Comparison of ENCODE assay signal across 14 cellular contexts in genomic region chr16:4369006-4369766, GRCh38. TPM values are rescaled to one million over a fixed set of nuclear protein-coding genes. Genes with fewer than 3 reads are reported as not detected.
DNase-seq lines count a peak whose midpoint lies in the region; ATAC-seq and TF ChIP-seq lines count a peak whose summit lies in the region.
"Had no signal": no experiment of that assay in that cellular context is flagged by ENCODE, and none has a peak within 500 bp of the region (broad histone marks: within the 10 kb centered on the region; RNA-seq: fewer than 3 reads in every experiment).

No MANE protein-coding gene starts in this region.

- TF ChIP-seq CTCF in heart left ventricle (IDR thresholded peaks at IDR 0.05), result no peak
- TF ChIP-seq CTCF in adrenal gland (IDR thresholded peaks at IDR 0.05), result no peak
- no peak for TF ChIP-seq CTCF in right lobe of liver (IDR thresholded peaks at IDR 0.05)
- no peak for TF ChIP-seq CTCF in WERI-Rb-1 (IDR thresholded peaks at IDR 0.05; ENCODE audit: low read depth, low read length)

- no peaks in the 10 kb centered on the region for H3K36me3 Mint-ChIP-seq in activated naive CD4-positive, alpha-beta T cell treated with anti-CD3 and anti-CD28 coated beads for 36 hours (ENCODE audit: low read depth)
- H3K36me3 Mint-ChIP-seq: naive B cell had no signal

- no peak for ATAC-seq in right cardiac atrium
- no peak for ATAC-seq in heart left ventricle
- ATAC-seq in right lobe of liver, result peak in 1 of 4 donors; percentile 1
- ATAC-seq in HG02981 (IDR thresholded peaks at IDR 0.05; ENCODE audit: unreplicated experiment), result no peak

- no peak overlapping the region for H3K27ac Mint-ChIP-seq in activated naive CD4-positive, alpha-beta T cell treated with anti-CD3 and anti-CD28 coated beads for 36 hours
- H3K27ac Mint-ChIP-seq: activated naive CD4-positive, alpha-beta T cell treated with anti-CD3 and anti-CD28 coated beads, Interleukin-2, amount 10 ng/mL, durations not matched to agents 7 days and 5 days had no signal

- no peak overlapping the region for H3K4me3 Mint-ChIP-seq in activated naive CD4-positive, alpha-beta T cell treated with anti-CD3 and anti-CD28 coated beads for 36 hours
- H3K4me3 Mint-ChIP-seq: activated naive CD4-positive, alpha-beta T cell treated with anti-CD3 and anti-CD28 coated beads, Interleukin-2, amount 10 ng/mL, durations not matched to agents 7 days and 5 days had no signal

- H3K9me3 ChIP-seq in right cardiac atrium (ENCODE audit: control insufficient read depth, low read length), result no peaks in the 10 kb centered on the region
- H3K9me3 ChIP-seq in heart left ventricle, result no peaks in the 10 kb centered on the region
- no peaks in the 10 kb centered on the region for H3K9me3 ChIP-seq in adrenal gland (replicated peaks in 1 of 3)
- no peaks in the 10 kb centered on the region for H3K9me3 ChIP-seq in right lobe of liver
- no peaks in the 10 kb centered on the region for H3K9me3 ChIP-seq in WERI-Rb-1 (ENCODE audit: severe bottlenecking)

- no peak overlapping the region for H3K4me3 ChIP-seq in right cardiac atrium (ENCODE audit: low read length)
- no peak overlapping the region for H3K4me3 ChIP-seq in heart left ventricle
- H3K4me3 ChIP-seq in adrenal gland, result no peak overlapping the region
- H3K4me3 ChIP-seq in right lobe of liver, result no peak overlapping the region
- no peak overlapping the region for H3K4me3 ChIP-seq in WERI-Rb-1 (ENCODE audit: low read depth, low read length)

- no peaks in the 10 kb centered on the region for H3K9me3 Mint-ChIP-seq in activated naive CD4-positive, alpha-beta T cell treated with anti-CD3 and anti-CD28 coated beads for 36 hours
- H3K9me3 Mint-ChIP-seq: activated naive CD4-positive, alpha-beta T cell treated with anti-CD3 and anti-CD28 coated beads, Interleukin-2, amount 10 ng/mL, durations not matched to agents 7 days and 5 days; naive B cell had no signal

- H3K4me1 ChIP-seq in right cardiac atrium (ENCODE audit: control insufficient read depth, insufficient read depth, low read length) (peaks cover 2% of the 10 kb centered on the region), heart left ventricle (peaks cover 0 to 55% (median 33%) of the 10 kb centered on the region in 12 donors), adrenal gland (replicated peaks in 1 of 2) (peaks cover 17 to 40% of the 10 kb centered on the region in 2 donors), right lobe of liver (peaks cover 0 to 35% (median 9%) of the 10 kb centered on the region in 4 donors)

- WGBS in right cardiac atrium, result 81% methylated on average over 14 of the region's 14 CpGs
- WGBS in heart left ventricle, 4 donors, result 75 to 87% (median 85%) methylated on average over 8 to 14 of the region's 14 CpGs
- 36 to 81% (median 69%) methylated on average over 3 to 14 of the region's 14 CpGs for WGBS in adrenal gland, 4 donors
- 50% methylated on average over 1 of the region's 14 CpGs for WGBS in right lobe of liver (ENCODE audit: insufficient coverage, low coverage, low lambda C conversion rate, missing lambda C conversion rate)

- H3K27me3 ChIP-seq in right cardiac atrium (ENCODE audit: control insufficient read depth, insufficient read depth) (no peaks in the 10 kb centered on the region), heart left ventricle (no peaks in the 10 kb centered on the region), adrenal gland (no peaks in the 10 kb centered on the region), right lobe of liver (no peaks in the 10 kb centered on the region), WERI-Rb-1 (ENCODE audit: insufficient read depth, low read depth, severe bottlenecking) (no peaks in the 10 kb centered on the region)

- H3K4me1 Mint-ChIP-seq in activated naive CD4-positive, alpha-beta T cell treated with anti-CD3 and anti-CD28 coated beads for 36 hours (ENCODE audit: low read depth), result peaks cover 4% of the 10 kb centered on the region

- no peaks in the 10 kb centered on the region for H3K27me3 Mint-ChIP-seq in activated naive CD4-positive, alpha-beta T cell treated with anti-CD3 and anti-CD28 coated beads for 36 hours (ENCODE audit: low read depth)
- H3K27me3 Mint-ChIP-seq: activated naive CD4-positive, alpha-beta T cell treated with anti-CD3 and anti-CD28 coated beads, Interleukin-2, amount 10 ng/mL, durations not matched to agents 7 days and 5 days; naive B cell had no signal

- H3K27ac ChIP-seq in right cardiac atrium (ENCODE audit: low read length) (no peak overlapping the region), heart left ventricle (peak overlapping the region in 1 of 12 donors; percentile 89), adrenal gland (peak overlapping the region in 4 of 5 donors; percentile 21 to 90 (median 44)), right lobe of liver (no peak overlapping the region), WERI-Rb-1 (no peak overlapping the region)

- DNase-seq in right cardiac atrium (peak in 2 of 3 donors; percentile 43 to 67), heart left ventricle (no peak), adrenal gland (peak in 6 of 7 donors; percentile 64 to 86 (median 74)), right lobe of liver (peak in 2 of 3 donors; percentile 60 to 75), NCI-H510A treated with DMSO at 0.1 percent for 48 hours (lab: John Stamatoyannopoulos, UW) (no peak), WERI-Rb-1 (no peak)
- no peak for DNase-seq in activated naive CD4-positive, alpha-beta T cell treated with anti-CD3 and anti-CD28 coated beads for 36 hours
- DNase-seq: activated naive CD4-positive, alpha-beta T cell treated with anti-CD3 and anti-CD28 coated beads, Interleukin-2, amount 10 ng/mL, durations not matched to agents 7 days and 5 days; naive B cell; NCI-H1436; stimulated activated CD4-positive, alpha-beta T cell treated with anti-CD3 and anti-CD28 coated beads, Interleukin-15, amount 100 ng/mL, for 24 hours; stimulated activated naive CD4-positive, alpha-beta T cell had no signal

- intact Hi-C loops in right cardiac atrium (cut with DNase I) (no loop called here), heart left ventricle (cut with DNase I) (no loop called here), adrenal gland (cut with DNase I) (no loop called here), right lobe of liver (cut with DNase I) (no loop called here)
- intact Hi-C loops in activated naive CD4-positive, alpha-beta T cell treated with anti-CD3 and anti-CD28 coated beads for 36 hours (cut with micrococcal nuclease), result no loop called here

- H3K36me3 ChIP-seq in heart left ventricle (peaks cover 0 to 13% (median 9%) of the 10 kb centered on the region in 9 donors), adrenal gland (replicated peaks in 1 of 2) (peaks cover 0 to 5% of the 10 kb centered on the region in 2 donors), right lobe of liver (no peaks in the 10 kb centered on the region), WERI-Rb-1 (no peaks in the 10 kb centered on the region; the same call in 1 of the 2 replicates)

- CTCF ChIA-PET in activated naive CD4-positive, alpha-beta T cell treated with anti-CD3 and anti-CD28 coated beads for 36 hours (lab: Charles Lee), result interaction anchor here (0.7 to 1.7 kb wide), 2 partner anchors 26 to 33 kb away, joined by 4 to 6 read pairs; no protein-coding TSS in a partner anchor

- TF ChIP-seq POLR2A in heart left ventricle (IDR thresholded peaks at IDR 0.05) (no peak), adrenal gland (IDR thresholded peaks at IDR 0.05) (no peak), right lobe of liver (IDR thresholded peaks at IDR 0.05) (no peak)

RNA-seq across cellular contexts. Expression of gene VASN, which starts 2.5 kb away (rescaled TPM):
- total RNA-seq in right cardiac atrium (10 to 100 TPM; 11.4 to 21.3 (median 13.6) TPM), heart left ventricle (10 to 100 TPM in 3 of 9 donors, 1 to 10 TPM in 6; 3.8 to 20.0 (median 6.2) TPM), adrenal gland (10 to 100 TPM; 16.1 to 44.7 (median 27.4) TPM), right lobe of liver (10 to 100 TPM; 13.5 to 22.9 (median 16.8) TPM)
- polyA plus RNA-seq in right cardiac atrium (10.7 TPM), heart left ventricle (10 to 100 TPM in 1 of 2 donors, 1 to 10 TPM in 1; 6.1 to 14.9 TPM), adrenal gland (10 to 100 TPM in 2 of 3 donors, under 1 TPM in 1; 0.77 to 23.9 (median 15.5) TPM)
- total RNA-seq in activated naive CD4-positive, alpha-beta T cell treated with anti-CD3 and anti-CD28 coated beads for 36 hours, result not detected
- total RNA-seq: OCI-LY7 had no signal

RNA-seq across cellular contexts. Expression of gene PAM16, which starts 18.1 kb away (rescaled TPM):
- total RNA-seq in right cardiac atrium (10 to 100 TPM; 57.6 to 61.9 (median 59.7) TPM), heart left ventricle (10 to 100 TPM; 32.7 to 96.9 (median 60.9) TPM), adrenal gland (10 to 100 TPM; 35.5 to 68.8 (median 54.0) TPM), right lobe of liver (10 to 100 TPM; 27.9 to 45.9 (median 32.8) TPM)
- polyA plus RNA-seq in right cardiac atrium (131 TPM), heart left ventricle (100 to 1,000 TPM; 109 to 210 TPM), adrenal gland (100 to 1,000 TPM in 2 of 3 donors, 10 to 100 TPM in 1; 25.0 to 310 (median 285) TPM)
- 10 to 100 TPM; 67.8 to 71.3 TPM for total RNA-seq in activated naive CD4-positive, alpha-beta T cell treated with anti-CD3 and anti-CD28 coated beads for 36 hours

RNA-seq across cellular contexts. Expression of gene CORO7, which starts 47.2 kb away (rescaled TPM):
- total RNA-seq in right cardiac atrium, result 10 to 100 TPM; 13.4 to 18.1 (median 16.9) TPM
- polyA plus RNA-seq in right cardiac atrium, result 9.0 TPM
- total RNA-seq in heart left ventricle, result 10 to 100 TPM in 5 of 9 donors, 1 to 10 TPM in 4; 7.2 to 39.7 (median 10.1) TPM
- polyA plus RNA-seq in heart left ventricle, result 10 to 100 TPM in 1 of 2 donors, 1 to 10 TPM in 1; 9.7 to 12.8 TPM
- 10 to 100 TPM; 23.0 to 56.5 (median 35.8) TPM for total RNA-seq in adrenal gland
- polyA plus RNA-seq in adrenal gland, result 10 to 100 TPM in 2 of 3 donors, 1 to 10 TPM in 1; 4.3 to 61.0 (median 27.9) TPM
- total RNA-seq in right lobe of liver, result 10 to 100 TPM in 5 of 6 experiments, 1 to 10 TPM in 1; 7.8 to 22.9 (median 13.3) TPM
- 10 to 100 TPM; 39.7 to 43.3 TPM for total RNA-seq in activated naive CD4-positive, alpha-beta T cell treated with anti-CD3 and anti-CD28 coated beads for 36 hours

RNA-seq across cellular contexts. Expression of gene GLIS2, which starts 53.3 kb away (rescaled TPM):
- total RNA-seq in right cardiac atrium (10 to 100 TPM; 20.0 to 34.6 (median 33.1) TPM), heart left ventricle (10 to 100 TPM in 7 of 9 donors, 1 to 10 TPM in 2; 7.6 to 23.4 (median 12.7) TPM), adrenal gland (10 to 100 TPM; 11.9 to 36.2 (median 18.6) TPM), right lobe of liver (1 to 10 TPM in 5 of 6 experiments, under 1 TPM in 1; 0.79 to 2.6 (median 1.4) TPM)
- polyA plus RNA-seq in right cardiac atrium (15.2 TPM), heart left ventricle (10 to 100 TPM in 1 of 2 donors, 1 to 10 TPM in 1; 7.7 to 14.2 TPM), adrenal gland (10 to 100 TPM in 2 of 3 donors, 1 to 10 TPM in 1; 2.0 to 16.7 (median 13.4) TPM)
- total RNA-seq in activated naive CD4-positive, alpha-beta T cell treated with anti-CD3 and anti-CD28 coated beads for 36 hours, result under 1 TPM; 0.12 to 0.24 TPM

RNA-seq across cellular contexts. Expression of gene DNAJA3, which starts 56.5 kb away (rescaled TPM):
- 10 to 100 TPM; 40.4 to 54.0 (median 49.8) TPM for total RNA-seq in right cardiac atrium
- 48.4 TPM for polyA plus RNA-seq in right cardiac atrium
- total RNA-seq in heart left ventricle, result 10 to 100 TPM; 47.5 to 88.4 (median 59.7) TPM
- 10 to 100 TPM; 47.4 to 81.8 TPM for polyA plus RNA-seq in heart left ventricle
- total RNA-seq in adrenal gland, result 100 to 1,000 TPM in 2 of 8 donors, 10 to 100 TPM in 6; 55.0 to 122 (median 76.5) TPM
- polyA plus RNA-seq in adrenal gland, result 100 to 1,000 TPM in 1 of 3 donors, 10 to 100 TPM in 2; 21.9 to 166 (median 25.6) TPM
- 100 to 1,000 TPM in 2 of 6 experiments, 10 to 100 TPM in 4; 36.4 to 110 (median 49.0) TPM for total RNA-seq in right lobe of liver
- total RNA-seq in activated naive CD4-positive, alpha-beta T cell treated with anti-CD3 and anti-CD28 coated beads for 36 hours, result 10 to 100 TPM; 86.7 to 88.0 TPM

Comparison
In these comparisons a context has a peak if more than half of its experiments do, and no peak if none do; other contexts are left out.
1. DNase-seq: peak in right cardiac atrium (2 of 3), adrenal gland (6 of 7) and right lobe of liver (2 of 3); none in heart left ventricle (0 of 5), NCI-H510A treated with DMSO at 0.1 percent for 48 hours (single experiment), WERI-Rb-1 (single experiment) and activated naive CD4-positive, alpha-beta T cell treated with anti-CD3 and anti-CD28 coated beads for 36 hours (single experiment).
2. H3K27ac ChIP-seq: peak in adrenal gland (4 of 5); none in right cardiac atrium (single experiment), right lobe of liver (0 of 3) and WERI-Rb-1 (single experiment).
3. RNA of gene VASN, which starts 2.5 kb away (total RNA-seq): 16.1 to 44.7 TPM in adrenal gland, 13.5 to 22.9 TPM in right lobe of liver, 11.4 to 21.3 TPM in right cardiac atrium and 3.8 to 20.0 TPM in heart left ventricle; not detected in activated naive CD4-positive, alpha-beta T cell treated with anti-CD3 and anti-CD28 coated beads for 36 hours; every median in the first group is over 4 times any median in the second.